ENCODE assay signal across 6 cellular contexts in genomic region chr11:64869571-64870175, GRCh38. TPM values are rescaled to one million over a fixed set of nuclear protein-coding genes. Genes with fewer than 3 reads are reported as not detected.
DNase-seq lines count a peak whose midpoint lies in the region; ATAC-seq and TF ChIP-seq lines count a peak whose summit lies in the region.

No MANE protein-coding gene starts in this region.

- no peaks in the 10 kb centered on the region for H3K27me3 ChIP-seq in transverse colon

- H3K4me1 Mint-ChIP-seq in activated T-cell treated with anti-CD3 and anti-CD28 coated beads, Interleukin-2, amount 50 U/mL, for 4 hours (ENCODE audit: low read depth): peaks cover 89% of the 10 kb centered on the region

- peaks cover 7% of the 10 kb centered on the region for H3K9me3 Mint-ChIP-seq in activated T-cell treated with anti-CD3 and anti-CD28 coated beads, Interleukin-2, amount 50 U/mL, for 4 hours

- H3K4me3 Mint-ChIP-seq in activated T-cell treated with anti-CD3 and anti-CD28 coated beads, Interleukin-2, amount 50 U/mL, for 4 hours: peak overlapping the region; percentile 61

- TF ChIP-seq EP300 in transverse colon (IDR thresholded peaks at IDR 0.05; ENCODE audit: low read depth): no peak

- H3K27ac ChIP-seq in transverse colon: peak overlapping the region; percentile 79 to 96 (median 94)

- TF ChIP-seq POLR2A in transverse colon (IDR thresholded peaks at IDR 0.05): no peak

- DNase-seq in activated T-cell treated with anti-CD3 and anti-CD28 coated beads, Interleukin-2, amount 50 U/mL, for 4 hours: no peak
- DNase-seq in activated T-cell treated with anti-CD3 and anti-CD28 coated beads for 4 hours (no peak), fibroblast of villous mesenchyme (ENCODE audit: low read depth) (no peak), transverse colon (no peak), posterior cingulate gyrus (no peak)
- no peak for DNase-seq in central memory CD4-positive, alpha-beta T cell

- peaks cover 0 to 5% (median 0%) of the 10 kb centered on the region in 4 donors for H3K36me3 ChIP-seq in transverse colon

- H3K4me3 ChIP-seq in fibroblast of villous mesenchyme (ENCODE audit: low read depth, low read length): no peak overlapping the region
- no peak overlapping the region for H3K4me3 ChIP-seq in transverse colon

- no peaks in the 10 kb centered on the region for H3K27me3 Mint-ChIP-seq in activated T-cell treated with anti-CD3 and anti-CD28 coated beads, Interleukin-2, amount 50 U/mL, for 4 hours (ENCODE audit: low read depth)

- peaks cover 39% of the 10 kb centered on the region for H3K36me3 Mint-ChIP-seq in activated T-cell treated with anti-CD3 and anti-CD28 coated beads, Interleukin-2, amount 50 U/mL, for 4 hours (ENCODE audit: insufficient read depth)

- intact Hi-C loops in transverse colon (cut with DNase I; ENCODE audit: low total_unique reads): no loop called here
- intact Hi-C loops in posterior cingulate gyrus (cut with DNase I): no loop called here

- ATAC-seq in activated T-cell treated with anti-CD3 and anti-CD28 coated beads, Interleukin-2, amount 50 U/mL, for 4 hours: peak in 1 of 2 donors; percentile 5

- H3K9me3 ChIP-seq in transverse colon: no peaks in the 10 kb centered on the region

- in situ Hi-C loops in transverse colon (cut with MboI; ENCODE audit: low pct_ligation_motif_present in 1 of 4, low pct_unique_long_range_greater_than_20kb in 1 of 4, low sequenced_read_pairs in 3 of 4): no loop called here

- TF ChIP-seq CTCF in fibroblast of villous mesenchyme (IDR thresholded peaks at IDR 0.05; ENCODE audit: insufficient read depth, low read depth, low read length): peak; percentile 43
- TF ChIP-seq CTCF in transverse colon (IDR thresholded peaks at IDR 0.05): peak in 2 of 5 experiments; percentile 9 to 13

- peaks cover 58 to 80% (median 67%) of the 10 kb centered on the region in 4 donors for H3K4me1 ChIP-seq in transverse colon

- 49% methylated on average over 9 of the region's 9 CpGs; no CpG with 5 or more reads in 1 of the 2 donors for WGBS in transverse colon (ENCODE audit: low coverage in 1 of 2), 2 donors

RNA-seq across cellular contexts. Expression of gene EHD1, which starts 8.7 kb away (rescaled TPM):
- total RNA-seq in activated T-cell treated with anti-CD3 and anti-CD28 coated beads, Interleukin-2, amount 50 U/mL, for 4 hours: 100 to 1,000 TPM in 2 of 3 donors, 10 to 100 TPM in 1; 86.3 to 121 (median 108) TPM
- total RNA-seq in fibroblast of villous mesenchyme: 80.2 and 93.7 TPM in 2 replicates
- 100 to 1,000 TPM in 2 of 4 donors, 10 to 100 TPM in 2; 67.9 to 202 (median 116) TPM for total RNA-seq in transverse colon

RNA-seq across cellular contexts. Expression of gene CDC42BPG, which starts 25.2 kb away (rescaled TPM):
- total RNA-seq in activated T-cell treated with anti-CD3 and anti-CD28 coated beads, Interleukin-2, amount 50 U/mL, for 4 hours: under 1 TPM; 0.13 to 0.33 (median 0.18) TPM
- total RNA-seq in fibroblast of villous mesenchyme (under 0.01 TPM in 2 replicates), transverse colon (10 to 100 TPM; 32.6 to 82.3 (median 46.9) TPM)

RNA-seq across cellular contexts. Expression of gene ATG2A, which starts 47.3 kb away (rescaled TPM):
- total RNA-seq in activated T-cell treated with anti-CD3 and anti-CD28 coated beads, Interleukin-2, amount 50 U/mL, for 4 hours: 10 to 100 TPM; 20.6 to 24.1 (median 21.7) TPM
- 12.1 and 13.2 TPM in 2 replicates for total RNA-seq in fibroblast of villous mesenchyme
- 10 to 100 TPM; 30.1 to 82.3 (median 46.4) TPM for total RNA-seq in transverse colon

RNA-seq across cellular contexts. Expression of gene PPP2R5B, which starts 54.8 kb away (rescaled TPM):
- 1 to 10 TPM; 6.9 to 8.2 (median 7.9) TPM for total RNA-seq in activated T-cell treated with anti-CD3 and anti-CD28 coated beads, Interleukin-2, amount 50 U/mL, for 4 hours
- 11.6 and 14.2 TPM in 2 replicates for total RNA-seq in fibroblast of villous mesenchyme
- 10 to 100 TPM; 16.7 to 38.1 (median 26.8) TPM for total RNA-seq in transverse colon

RNA-seq across cellular contexts. Expression of gene MEN1, which starts 59.3 kb away (rescaled TPM):
- total RNA-seq in activated T-cell treated with anti-CD3 and anti-CD28 coated beads, Interleukin-2, amount 50 U/mL, for 4 hours: 10 to 100 TPM; 50.7 to 61.2 (median 53.6) TPM
- total RNA-seq in fibroblast of villous mesenchyme (13.5 and 17.7 TPM in 2 replicates), transverse colon (10 to 100 TPM; 19.5 to 30.3 (median 25.4) TPM)

Comparison
In these comparisons a context has a peak if more than half of its experiments do, and no peak if none do; other contexts are left out.
1. RNA of gene CDC42BPG, which starts 25.2 kb away (total RNA-seq): 32.6 to 82.3 TPM in transverse colon; 0.13 to 0.33 TPM in activated T-cell treated with anti-CD3 and anti-CD28 coated beads, Interleukin-2, amount 50 U/mL, for 4 hours and under 0.01 TPM in fibroblast of villous mesenchyme; every median in the first group is over 10 times any median in the second.